ENCODE assay signal across 38 cellular contexts in genomic region chr9:18990494-18990893, GRCh38. TPM values are rescaled to one million over a fixed set of nuclear protein-coding genes. Genes with fewer than 3 reads are reported as not detected.
DNase-seq lines count a peak whose midpoint lies in the region; ATAC-seq, FAIRE-seq and TF ChIP-seq lines count a peak whose summit lies in the region.
"Had no signal": no experiment of that assay in that cellular context is flagged by ENCODE, and none has a peak within 500 bp of the region (broad histone marks: within the 10 kb centered on the region; RNA-seq: fewer than 3 reads in every experiment).

No MANE protein-coding gene starts in this region.

- WGBS in esophagus muscularis mucosa, result 92% methylated on average over 5 of the region's 5 CpGs
- WGBS in smooth muscle cell (ENCODE audit: low lambda C conversion rate), result 86% methylated on average over 5 of the region's 5 CpGs

- H3K4me3 ChIP-seq in HEK293 (ENCODE audit: low read depth, low read length) (no peak overlapping the region), bronchial epithelial cell (ENCODE audit: low read depth, low read length) (no peak overlapping the region), esophagus muscularis mucosa (no peak overlapping the region), smooth muscle cell (no peak overlapping the region)
- H3K4me3 ChIP-seq: A549; BLaER1; BLaER1 treated with 17β-estradiol and CSF1 and Interleukin-3, amounts not matched to agents 10 nM and 100 nM had no signal

- H4K20me1 ChIP-seq in smooth muscle cell (ENCODE audit: low read depth), result no peaks in the 10 kb centered on the region
- H4K20me1 ChIP-seq: BLaER1; BLaER1 treated with 17β-estradiol and CSF1 and Interleukin-3, amounts not matched to agents 10 nM and 100 nM had no signal

- TF ChIP-seq EP300 in esophagus muscularis mucosa (IDR thresholded peaks at IDR 0.05), result no peak

- peak; percentile 36 for FAIRE-seq in bronchial epithelial cell (lab: Jason Lieb, UNC)
- FAIRE-seq: A204.1, A549, D721Med had no signal

- H3K36me3 ChIP-seq in HEK293 (ENCODE audit: control insufficient read depth in 2 of 2, insufficient read depth in 1 of 2, low read length in 2 of 2), result no peaks in the 10 kb centered on the region
- no peaks in the 10 kb centered on the region for H3K36me3 ChIP-seq in bronchial epithelial cell (ENCODE audit: control insufficient read depth, insufficient read depth, low read length)
- no peaks in the 10 kb centered on the region for H3K36me3 ChIP-seq in esophagus muscularis mucosa
- H3K36me3 ChIP-seq in smooth muscle cell (ENCODE audit: low read depth), result no peaks in the 10 kb centered on the region
- H3K36me3 ChIP-seq: BE2C; BLaER1; BLaER1 treated with 17β-estradiol and CSF1 and Interleukin-3, amounts not matched to agents 10 nM and 100 nM had no signal

- H3K9ac ChIP-seq in smooth muscle cell (ENCODE audit: low read depth), result no peak overlapping the region
- H3K9ac ChIP-seq: BLaER1; BLaER1 treated with 17β-estradiol and CSF1 and Interleukin-3, amounts not matched to agents 10 nM and 100 nM had no signal

- POLR2A ChIA-PET in HEK293 (lab: Yijun Ruan, JAX), result interaction anchor here (1.0 kb wide), 1 partner anchor 12 kb away, joined by 3 read pairs; no protein-coding TSS in a partner anchor

- H3K27ac ChIP-seq in HEK293 (ENCODE audit: extremely low read depth, low read depth, low read length) (no peak overlapping the region), esophagus muscularis mucosa (replicated peaks in 1 of 4) (no peak overlapping the region), smooth muscle cell (ENCODE audit: low read depth) (no peak overlapping the region)
- H3K27ac ChIP-seq: 22Rv1; A549; BLaER1; BLaER1 treated with 17β-estradiol and CSF1 and Interleukin-3, amounts not matched to agents 10 nM and 100 nM; C4-2B had no signal

- CTCF ChIA-PET in HEK293 (lab: Yijun Ruan, JAX), result interaction anchor here (0.6 kb wide), 2 partner anchors 11 to 59 kb away, joined by 3 to 4 read pairs; partner anchors contain the start of gene RRAGA

- H3F3A ChIP-seq in smooth muscle cell (ENCODE audit: low read depth), result no peaks in the 10 kb centered on the region

- no peaks in the 10 kb centered on the region for H3K9me3 ChIP-seq in HEK293 (ENCODE audit: control insufficient read depth, insufficient read depth, low read depth, low read length)
- no peaks in the 10 kb centered on the region for H3K9me3 ChIP-seq in esophagus muscularis mucosa
- H3K9me3 ChIP-seq in smooth muscle cell (replicated peaks; ENCODE audit: low read depth), result no peaks in the 10 kb centered on the region
- H3K9me3 ChIP-seq: A549, BE2C, Caco-2 had no signal

- intact Hi-C loops in esophagus muscularis mucosa (cut with DNase I), result no loop called here

- H3K4me1 ChIP-seq in HEK293 (ENCODE audit: control insufficient read depth, insufficient read depth, low read length), result no peaks in the 10 kb centered on the region; the same call in 1 of the 2 replicates
- H3K4me1 ChIP-seq in esophagus muscularis mucosa, result no peaks in the 10 kb centered on the region
- H3K4me1 ChIP-seq in smooth muscle cell (ENCODE audit: low read depth), result peaks cover 7% of the 10 kb centered on the region
- H3K4me1 ChIP-seq: A549, BE2C, Caco-2 had no signal

- no peaks in the 10 kb centered on the region for H3K79me2 ChIP-seq in smooth muscle cell (ENCODE audit: low read depth)

- ATAC-seq in HG02588 (IDR thresholded peaks at IDR 0.05; ENCODE audit: unreplicated experiment) (no peak), HG03097 (IDR thresholded peaks at IDR 0.05; ENCODE audit: low FRiP score, unreplicated experiment) (no peak)
- ATAC-seq: A549; CD8-positive, alpha-beta T cell had no signal

- H3K27me3 ChIP-seq in bronchial epithelial cell (ENCODE audit: control insufficient read depth, insufficient read depth, low read length) (peaks cover 3% of the 10 kb centered on the region), esophagus muscularis mucosa (no peaks in the 10 kb centered on the region), smooth muscle cell (ENCODE audit: low read depth) (no peaks in the 10 kb centered on the region)
- H3K27me3 ChIP-seq: BE2C; BLaER1; BLaER1 treated with 17β-estradiol and CSF1 and Interleukin-3, amounts not matched to agents 10 nM and 100 nM had no signal

- TF ChIP-seq POLR2A in esophagus muscularis mucosa (IDR thresholded peaks at IDR 0.05; ENCODE audit: low read depth), result no peak

- H3K4me2 ChIP-seq in smooth muscle cell, result no peak overlapping the region
- H3K4me2 ChIP-seq: A549; BLaER1; BLaER1 treated with 17β-estradiol and CSF1 and Interleukin-3, amounts not matched to agents 10 nM and 100 nM had no signal

- peak; percentile 25 for DNase-seq in NCI-H69 (lab: John Stamatoyannopoulos, UW)
- DNase-seq in bronchial epithelial cell (ENCODE audit: low read depth), result no peak
- peak; percentile 39 for DNase-seq in esophagus muscularis mucosa (ENCODE audit: extremely low spot score)
- no peak for DNase-seq in smooth muscle cell (lab: John Stamatoyannopoulos, UW; ENCODE audit: unreplicated experiment)
- DNase-seq in 8988T, result no peak
- DNase-seq: ACHN; AML-193; BE2C; C1 segment of cervical spinal cord; Caco-2; Calu3; CD4-positive, alpha-beta memory T cell; CD4-positive, alpha-beta T cell; CD4-positive, CD25-positive, alpha-beta regulatory T cell; CD8-positive, alpha-beta memory T cell; CD8-positive, alpha-beta T cell; COR-L47; DMS 273 treated with DMSO at 0.1 percent for 48 hours; DMS153; DMS53; DND-41; EL had no signal

- TF ChIP-seq CTCF in HEK293 (tag by site-specific recombination; IDR thresholded peaks at IDR 0.05), result no peak
- TF ChIP-seq CTCF in bronchial epithelial cell (IDR thresholded peaks at IDR 0.05; ENCODE audit: insufficient read depth, low read length, severe bottlenecking), result no peak
- TF ChIP-seq CTCF in esophagus muscularis mucosa (IDR thresholded peaks at IDR 0.05), result no peak
- no peak for TF ChIP-seq CTCF in smooth muscle cell (IDR thresholded peaks at IDR 0.05; ENCODE audit: borderline replicate concordance, insufficient read depth, poor library complexity, severe bottlenecking)

- H2AFZ ChIP-seq in smooth muscle cell (ENCODE audit: low read depth), result no peak overlapping the region

TF ChIP-seq in HEK293, 187 proteins besides CTCF, POLR2A, EP300 and RAD21:
- TF ChIP-seq ZNF610 (tag by site-specific recombination; IDR thresholded peaks at IDR 0.05; ENCODE audit: borderline replicate concordance) (peak; percentile 100), ZNF302 (tag by site-specific recombination; IDR thresholded peaks at IDR 0.05; ENCODE audit: low read depth) (no peak)

RNA-seq across cellular contexts. Expression of gene SAXO1, which starts 42.5 kb away (rescaled TPM):
- total RNA-seq in bronchial epithelial cell, result not detected in 2 replicates
- under 1 TPM in 2 of 4 donors, not detected in 2; 0.11 to 0.17 TPM for total RNA-seq in esophagus muscularis mucosa
- total RNA-seq in smooth muscle cell, result not detected in 2 replicates
- polyA plus RNA-seq in smooth muscle cell, result 0.08 TPM in 1 of 2 replicates, not detected in the other
- total RNA-seq: A172; A673; B cell; Calu3; CD8-positive, alpha-beta memory T cell; Daoy had no signal
- polyA plus RNA-seq: A549; BJ; CD14-positive monocyte; CD8-positive, alpha-beta memory T cell had no signal

RNA-seq across cellular contexts. Expression of gene RRAGA, which starts 58.7 kb away (rescaled TPM):
- total RNA-seq in bronchial epithelial cell (29.7 and 41.6 TPM in 2 replicates), esophagus muscularis mucosa (10 to 100 TPM; 51.0 to 94.3 (median 70.0) TPM), smooth muscle cell (93.1 and 101 TPM in 2 replicates)
- polyA plus RNA-seq in smooth muscle cell, result 136 and 139 TPM in 2 replicates

Comparison
In these comparisons a context has a peak if more than half of its experiments do, and no peak if none do; other contexts are left out.
1. DNase-seq: peak in NCI-H69 (single experiment) and esophagus muscularis mucosa (single experiment); none in bronchial epithelial cell (single experiment), smooth muscle cell (single experiment) and 8988T (single experiment).